ENCODE assay signal across 1 cellular context in the genomic region with DNA sequence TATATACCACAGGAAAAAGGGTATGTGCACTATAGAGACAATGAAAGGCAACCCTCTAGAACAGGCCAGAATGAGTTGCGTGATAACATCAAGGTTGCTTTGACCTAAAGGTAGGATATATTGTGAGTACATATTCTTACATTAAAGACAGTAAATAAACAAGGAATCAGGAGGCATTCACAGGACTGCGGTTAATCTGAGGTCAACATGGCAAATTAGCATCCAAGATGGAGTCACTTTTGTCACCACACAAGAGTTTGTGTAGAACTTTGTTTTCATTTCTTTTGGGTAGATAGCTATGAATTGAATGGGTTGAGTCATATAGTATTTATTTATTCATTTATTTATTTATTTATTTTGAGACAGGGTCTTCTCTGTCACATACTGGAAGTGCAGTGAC.
TF ChIP-seq lines count a peak whose summit lies in the region.

No MANE protein-coding gene starts in this region.

TF ChIP-seq in K562, 482 proteins besides CTCF, POLR2A, EP300 and RAD21 (continued from another document and continues in another):
- TF ChIP-seq, protein P1, sequence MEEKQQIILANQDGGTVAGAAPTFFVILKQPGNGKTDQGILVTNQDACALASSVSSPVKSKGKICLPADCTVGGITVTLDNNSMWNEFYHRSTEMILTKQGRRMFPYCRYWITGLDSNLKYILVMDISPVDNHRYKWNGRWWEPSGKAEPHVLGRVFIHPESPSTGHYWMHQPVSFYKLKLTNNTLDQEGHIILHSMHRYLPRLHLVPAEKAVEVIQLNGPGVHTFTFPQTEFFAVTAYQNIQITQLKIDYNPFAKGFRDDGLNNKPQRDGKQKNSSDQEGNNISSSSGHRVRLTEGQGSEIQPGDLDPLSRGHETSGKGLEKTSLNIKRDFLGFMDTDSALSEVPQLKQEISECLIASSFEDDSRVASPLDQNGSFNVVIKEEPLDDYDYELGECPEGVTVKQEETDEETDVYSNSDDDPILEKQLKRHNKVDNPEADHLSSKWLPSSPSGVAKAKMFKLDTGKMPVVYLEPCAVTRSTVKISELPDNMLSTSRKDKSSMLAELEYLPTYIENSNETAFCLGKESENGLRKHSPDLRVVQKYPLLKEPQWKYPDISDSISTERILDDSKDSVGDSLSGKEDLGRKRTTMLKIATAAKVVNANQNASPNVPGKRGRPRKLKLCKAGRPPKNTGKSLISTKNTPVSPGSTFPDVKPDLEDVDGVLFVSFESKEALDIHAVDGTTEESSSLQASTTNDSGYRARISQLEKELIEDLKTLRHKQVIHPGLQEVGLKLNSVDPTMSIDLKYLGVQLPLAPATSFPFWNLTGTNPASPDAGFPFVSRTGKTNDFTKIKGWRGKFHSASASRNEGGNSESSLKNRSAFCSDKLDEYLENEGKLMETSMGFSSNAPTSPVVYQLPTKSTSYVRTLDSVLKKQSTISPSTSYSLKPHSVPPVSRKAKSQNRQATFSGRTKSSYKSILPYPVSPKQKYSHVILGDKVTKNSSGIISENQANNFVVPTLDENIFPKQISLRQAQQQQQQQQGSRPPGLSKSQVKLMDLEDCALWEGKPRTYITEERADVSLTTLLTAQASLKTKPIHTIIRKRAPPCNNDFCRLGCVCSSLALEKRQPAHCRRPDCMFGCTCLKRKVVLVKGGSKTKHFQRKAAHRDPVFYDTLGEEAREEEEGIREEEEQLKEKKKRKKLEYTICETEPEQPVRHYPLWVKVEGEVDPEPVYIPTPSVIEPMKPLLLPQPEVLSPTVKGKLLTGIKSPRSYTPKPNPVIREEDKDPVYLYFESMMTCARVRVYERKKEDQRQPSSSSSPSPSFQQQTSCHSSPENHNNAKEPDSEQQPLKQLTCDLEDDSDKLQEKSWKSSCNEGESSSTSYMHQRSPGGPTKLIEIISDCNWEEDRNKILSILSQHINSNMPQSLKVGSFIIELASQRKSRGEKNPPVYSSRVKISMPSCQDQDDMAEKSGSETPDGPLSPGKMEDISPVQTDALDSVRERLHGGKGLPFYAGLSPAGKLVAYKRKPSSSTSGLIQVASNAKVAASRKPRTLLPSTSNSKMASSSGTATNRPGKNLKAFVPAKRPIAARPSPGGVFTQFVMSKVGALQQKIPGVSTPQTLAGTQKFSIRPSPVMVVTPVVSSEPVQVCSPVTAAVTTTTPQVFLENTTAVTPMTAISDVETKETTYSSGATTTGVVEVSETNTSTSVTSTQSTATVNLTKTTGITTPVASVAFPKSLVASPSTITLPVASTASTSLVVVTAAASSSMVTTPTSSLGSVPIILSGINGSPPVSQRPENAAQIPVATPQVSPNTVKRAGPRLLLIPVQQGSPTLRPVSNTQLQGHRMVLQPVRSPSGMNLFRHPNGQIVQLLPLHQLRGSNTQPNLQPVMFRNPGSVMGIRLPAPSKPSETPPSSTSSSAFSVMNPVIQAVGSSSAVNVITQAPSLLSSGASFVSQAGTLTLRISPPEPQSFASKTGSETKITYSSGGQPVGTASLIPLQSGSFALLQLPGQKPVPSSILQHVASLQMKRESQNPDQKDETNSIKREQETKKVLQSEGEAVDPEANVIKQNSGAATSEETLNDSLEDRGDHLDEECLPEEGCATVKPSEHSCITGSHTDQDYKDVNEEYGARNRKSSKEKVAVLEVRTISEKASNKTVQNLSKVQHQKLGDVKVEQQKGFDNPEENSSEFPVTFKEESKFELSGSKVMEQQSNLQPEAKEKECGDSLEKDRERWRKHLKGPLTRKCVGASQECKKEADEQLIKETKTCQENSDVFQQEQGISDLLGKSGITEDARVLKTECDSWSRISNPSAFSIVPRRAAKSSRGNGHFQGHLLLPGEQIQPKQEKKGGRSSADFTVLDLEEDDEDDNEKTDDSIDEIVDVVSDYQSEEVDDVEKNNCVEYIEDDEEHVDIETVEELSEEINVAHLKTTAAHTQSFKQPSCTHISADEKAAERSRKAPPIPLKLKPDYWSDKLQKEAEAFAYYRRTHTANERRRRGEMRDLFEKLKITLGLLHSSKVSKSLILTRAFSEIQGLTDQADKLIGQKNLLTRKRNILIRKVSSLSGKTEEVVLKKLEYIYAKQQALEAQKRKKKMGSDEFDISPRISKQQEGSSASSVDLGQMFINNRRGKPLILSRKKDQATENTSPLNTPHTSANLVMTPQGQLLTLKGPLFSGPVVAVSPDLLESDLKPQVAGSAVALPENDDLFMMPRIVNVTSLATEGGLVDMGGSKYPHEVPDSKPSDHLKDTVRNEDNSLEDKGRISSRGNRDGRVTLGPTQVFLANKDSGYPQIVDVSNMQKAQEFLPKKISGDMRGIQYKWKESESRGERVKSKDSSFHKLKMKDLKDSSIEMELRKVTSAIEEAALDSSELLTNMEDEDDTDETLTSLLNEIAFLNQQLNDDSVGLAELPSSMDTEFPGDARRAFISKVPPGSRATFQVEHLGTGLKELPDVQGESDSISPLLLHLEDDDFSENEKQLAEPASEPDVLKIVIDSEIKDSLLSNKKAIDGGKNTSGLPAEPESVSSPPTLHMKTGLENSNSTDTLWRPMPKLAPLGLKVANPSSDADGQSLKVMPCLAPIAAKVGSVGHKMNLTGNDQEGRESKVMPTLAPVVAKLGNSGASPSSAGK (IDR thresholded peaks at IDR 0.05) = no peak
- TF ChIP-seq ZNF589 (CRISPR knock-in tag; IDR thresholded peaks at IDR 0.05; ENCODE audit: low read depth) (no peak), SLC30A9 (CRISPR knock-in tag; IDR thresholded peaks at IDR 0.05) (no peak), CBFB (CRISPR knock-in tag; IDR thresholded peaks at IDR 0.05) (no peak), TAF15 (IDR thresholded peaks at IDR 0.05; ENCODE audit: low read depth, low read length) (no peak), ID3 (CRISPR knock-in tag; IDR thresholded peaks at IDR 0.05) (no peak), ID3 (tag; IDR thresholded peaks at IDR 0.05) (peak; percentile 59; the same call in 1 of the 2 replicates), DMBX1 (CRISPR knock-in tag; IDR thresholded peaks at IDR 0.05; ENCODE audit: borderline replicate concordance) (peak; percentile 86; the same call in 1 of the 2 replicates), ZNF311 (CRISPR knock-in tag; IDR thresholded peaks at IDR 0.05) (0 out of 2 replicates have a peak, but pooled peaks have one; percentile 17), CHD4 (IDR thresholded peaks at IDR 0.05; ENCODE audit: insufficient read depth, insufficient replicate concordance, low read depth, low read length, poor library complexity, severe bottlenecking) (no peak), ZBED1 (IDR thresholded peaks at IDR 0.05) (no peak), ATF4 (CRISPR knock-in tag; IDR thresholded peaks at IDR 0.05) (no peak), ZNF584 (CRISPR knock-in tag; IDR thresholded peaks at IDR 0.05; ENCODE audit: low read depth) (no peak), MECOM (CRISPR knock-in tag; IDR thresholded peaks at IDR 0.05) (no peak; the same call in 1 of the 2 replicates), ZNF444 (CRISPR knock-in tag; IDR thresholded peaks at IDR 0.05) (no peak), ELF1 (tag; IDR thresholded peaks at IDR 0.05) (no peak), ZNF384 (IDR thresholded peaks at IDR 0.05; ENCODE audit: low read depth, low read length) (no peak), ZNF830 (CRISPR knock-in tag; IDR thresholded peaks at IDR 0.05) (no peak), HMGN3 (IDR thresholded peaks at IDR 0.05; ENCODE audit: borderline replicate concordance, extremely low read depth, insufficient read length, low read depth, low read length) (no peak), BRF1 (IDR thresholded peaks at IDR 0.05; ENCODE audit: borderline replicate concordance, extremely low read depth, insufficient read length) (no peak), CCNT2 (IDR thresholded peaks at IDR 0.05; ENCODE audit: borderline replicate concordance, extremely low read depth, insufficient read length, low read depth, low read length) (no peak), ZNF23 (CRISPR knock-in tag; IDR thresholded peaks at IDR 0.05) (no peak), PTRF (tag; IDR thresholded peaks at IDR 0.05) (peak; percentile 79), HNRNPLL (IDR thresholded peaks at IDR 0.05; ENCODE audit: low read depth, low read length, poor library complexity, severe bottlenecking) (no peak), POLR3G (IDR thresholded peaks at IDR 0.05; ENCODE audit: extremely low read depth, insufficient read length, insufficient replicate concordance) (no peak), THRAP3 (IDR thresholded peaks at IDR 0.05; ENCODE audit: borderline replicate concordance) (no peak), NR4A1 (CRISPR knock-in tag; IDR thresholded peaks at IDR 0.05) (no peak), NR4A1 (tag; IDR thresholded peaks at IDR 0.05) (peak; percentile 60; the same call in 1 of the 2 replicates), SP1 (CRISPR knock-in tag; IDR thresholded peaks at IDR 0.05) (no peak), RCOR1 (IDR thresholded peaks at IDR 0.05; ENCODE audit: borderline replicate concordance in 1 of 2, low read depth in 2 of 2, low read length in 2 of 2) (no peak), SAFB2 (IDR thresholded peaks at IDR 0.05; ENCODE audit: borderline replicate concordance, low read depth, low read length, severe bottlenecking) (no peak), BCLAF1 (IDR thresholded peaks at IDR 0.05; ENCODE audit: borderline replicate concordance in 1 of 2, control insufficient read depth in 1 of 2, low read depth in 2 of 2, low read length in 1 of 2) (no peak), KHSRP (IDR thresholded peaks at IDR 0.05) (no peak), ADNP (tag; IDR thresholded peaks at IDR 0.05) (no peak), ZNF551 (CRISPR knock-in tag; IDR thresholded peaks at IDR 0.05) (no peak), CXXC5 (CRISPR knock-in tag; IDR thresholded peaks at IDR 0.05) (0 out of 2 replicates have a peak, but pooled peaks have one; percentile 45), SPI1 (IDR thresholded peaks at IDR 0.05; ENCODE audit: borderline replicate concordance, low read depth, low read length) (no peak)
- TF ChIP-seq, protein P2, sequence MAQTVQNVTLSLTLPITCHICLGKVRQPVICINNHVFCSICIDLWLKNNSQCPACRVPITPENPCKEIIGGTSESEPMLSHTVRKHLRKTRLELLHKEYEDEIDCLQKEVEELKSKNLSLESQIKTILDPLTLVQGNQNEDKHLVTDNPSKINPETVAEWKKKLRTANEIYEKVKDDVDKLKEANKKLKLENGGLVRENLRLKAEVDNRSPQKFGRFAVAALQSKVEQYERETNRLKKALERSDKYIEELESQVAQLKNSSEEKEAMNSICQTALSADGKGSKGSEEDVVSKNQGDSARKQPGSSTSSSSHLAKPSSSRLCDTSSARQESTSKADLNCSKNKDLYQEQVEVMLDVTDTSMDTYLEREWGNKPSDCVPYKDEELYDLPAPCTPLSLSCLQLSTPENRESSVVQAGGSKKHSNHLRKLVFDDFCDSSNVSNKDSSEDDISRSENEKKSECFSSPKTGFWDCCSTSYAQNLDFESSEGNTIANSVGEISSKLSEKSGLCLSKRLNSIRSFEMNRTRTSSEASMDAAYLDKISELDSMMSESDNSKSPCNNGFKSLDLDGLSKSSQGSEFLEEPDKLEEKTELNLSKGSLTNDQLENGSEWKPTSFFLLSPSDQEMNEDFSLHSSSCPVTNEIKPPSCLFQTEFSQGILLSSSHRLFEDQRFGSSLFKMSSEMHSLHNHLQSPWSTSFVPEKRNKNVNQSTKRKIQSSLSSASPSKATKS (CRISPR knock-in tag; IDR thresholded peaks at IDR 0.05) = no peak
- TF ChIP-seq, protein P3, sequence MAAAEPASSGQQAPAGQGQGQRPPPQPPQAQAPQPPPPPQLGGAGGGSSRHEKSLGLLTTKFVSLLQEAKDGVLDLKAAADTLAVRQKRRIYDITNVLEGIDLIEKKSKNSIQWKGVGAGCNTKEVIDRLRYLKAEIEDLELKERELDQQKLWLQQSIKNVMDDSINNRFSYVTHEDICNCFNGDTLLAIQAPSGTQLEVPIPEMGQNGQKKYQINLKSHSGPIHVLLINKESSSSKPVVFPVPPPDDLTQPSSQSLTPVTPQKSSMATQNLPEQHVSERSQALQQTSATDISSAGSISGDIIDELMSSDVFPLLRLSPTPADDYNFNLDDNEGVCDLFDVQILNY (CRISPR knock-in tag; IDR thresholded peaks at IDR 0.05) = no peak
- TF ChIP-seq, protein P4, sequence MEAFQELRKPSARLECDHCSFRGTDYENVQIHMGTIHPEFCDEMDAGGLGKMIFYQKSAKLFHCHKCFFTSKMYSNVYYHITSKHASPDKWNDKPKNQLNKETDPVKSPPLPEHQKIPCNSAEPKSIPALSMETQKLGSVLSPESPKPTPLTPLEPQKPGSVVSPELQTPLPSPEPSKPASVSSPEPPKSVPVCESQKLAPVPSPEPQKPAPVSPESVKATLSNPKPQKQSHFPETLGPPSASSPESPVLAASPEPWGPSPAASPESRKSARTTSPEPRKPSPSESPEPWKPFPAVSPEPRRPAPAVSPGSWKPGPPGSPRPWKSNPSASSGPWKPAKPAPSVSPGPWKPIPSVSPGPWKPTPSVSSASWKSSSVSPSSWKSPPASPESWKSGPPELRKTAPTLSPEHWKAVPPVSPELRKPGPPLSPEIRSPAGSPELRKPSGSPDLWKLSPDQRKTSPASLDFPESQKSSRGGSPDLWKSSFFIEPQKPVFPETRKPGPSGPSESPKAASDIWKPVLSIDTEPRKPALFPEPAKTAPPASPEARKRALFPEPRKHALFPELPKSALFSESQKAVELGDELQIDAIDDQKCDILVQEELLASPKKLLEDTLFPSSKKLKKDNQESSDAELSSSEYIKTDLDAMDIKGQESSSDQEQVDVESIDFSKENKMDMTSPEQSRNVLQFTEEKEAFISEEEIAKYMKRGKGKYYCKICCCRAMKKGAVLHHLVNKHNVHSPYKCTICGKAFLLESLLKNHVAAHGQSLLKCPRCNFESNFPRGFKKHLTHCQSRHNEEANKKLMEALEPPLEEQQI (IDR thresholded peaks at IDR 0.05) = no peak
